Comparison of ENCODE assay signal across 17 cellular contexts in genomic region chr5:148146487-148146886, GRCh38. TPM values are rescaled to one million over a fixed set of nuclear protein-coding genes. Genes with fewer than 3 reads are reported as not detected.
DNase-seq lines count a peak whose midpoint lies in the region; ATAC-seq and TF ChIP-seq lines count a peak whose summit lies in the region.
"Had no signal": no experiment of that assay in that cellular context is flagged by ENCODE, and none has a peak within 500 bp of the region (broad histone marks: within the 10 kb centered on the region; RNA-seq: fewer than 3 reads in every experiment).

No MANE protein-coding gene starts in this region.

- H3K27ac ChIP-seq in colonic mucosa (peak overlapping the region; percentile 74), lower lobe of right lung (peak overlapping the region; percentile 62), transverse colon (peak overlapping the region; percentile 61 to 80 (median 72)), GM23338 (ENCODE audit: low read depth) (no peak overlapping the region)
- H3K27ac ChIP-seq: HL-60, SJCRH30 had no signal

- H3K4me3 ChIP-seq in Caco-2 (ENCODE audit: low read depth, low read length) (no peak overlapping the region), colonic mucosa (no peak overlapping the region), lower lobe of right lung (no peak overlapping the region), transverse colon (no peak overlapping the region), GM23338 (no peak overlapping the region)
- H3K4me3 ChIP-seq: SJCRH30 had no signal

- WGBS in transverse colon (ENCODE audit: low coverage in 1 of 2), 2 donors = 38 to 52% methylated on average over 1 of the region's 1 CpG

- H3K27me3 ChIP-seq in Caco-2 (replicated peaks; ENCODE audit: control insufficient read depth, insufficient read depth, low read length) (no peaks in the 10 kb centered on the region), colonic mucosa (no peaks in the 10 kb centered on the region), lower lobe of right lung (ENCODE audit: low read depth) (no peaks in the 10 kb centered on the region), transverse colon (no peaks in the 10 kb centered on the region), GM23338 (ENCODE audit: insufficient read depth) (no peaks in the 10 kb centered on the region)
- H3K27me3 ChIP-seq: SJCRH30 had no signal

- H3F3A ChIP-seq in GM23338 (replicated peaks; ENCODE audit: low read depth) = no peaks in the 10 kb centered on the region

- H3K9me2 ChIP-seq in GM23338 (ENCODE audit: insufficient read depth) = peaks cover 8% of the 10 kb centered on the region; the same call in 1 of the 2 replicates

- H3K4me3 Mint-ChIP-seq in Caco-2 (ENCODE audit: unreplicated experiment) = peak overlapping the region; percentile 57
- no peak overlapping the region for H3K4me3 Mint-ChIP-seq in GM23338
- H3K4me3 Mint-ChIP-seq: CD14-positive monocyte, HFFc6 had no signal

- H3K36me3 ChIP-seq in Caco-2 (ENCODE audit: control insufficient read depth, insufficient read depth, low read length) = no peaks in the 10 kb centered on the region; the same call in 1 of the 2 replicates
- H3K36me3 ChIP-seq in colonic mucosa = no peaks in the 10 kb centered on the region
- no peaks in the 10 kb centered on the region for H3K36me3 ChIP-seq in lower lobe of right lung
- H3K36me3 ChIP-seq in transverse colon = no peaks in the 10 kb centered on the region
- H3K36me3 ChIP-seq in GM23338 (ENCODE audit: insufficient read depth) = no peaks in the 10 kb centered on the region
- H3K36me3 ChIP-seq: SJCRH30 had no signal

- TSS peak; percentile 31 for BruUV-seq in Caco-2 (replicated peaks; lab: Mats Ljungman, UMichigan)

- H3K9me3 ChIP-seq in Caco-2 (no peaks in the 10 kb centered on the region), colonic mucosa (no peaks in the 10 kb centered on the region), lower lobe of right lung (no peaks in the 10 kb centered on the region), transverse colon (no peaks in the 10 kb centered on the region)
- H3K9me3 ChIP-seq: SJCRH30 had no signal

- H3K4me1 ChIP-seq in Caco-2 (peaks cover 53% of the 10 kb centered on the region), colonic mucosa (peaks cover 3% of the 10 kb centered on the region), lower lobe of right lung (peaks cover 23% of the 10 kb centered on the region), transverse colon (peaks cover 0 to 36% (median 14%) of the 10 kb centered on the region in 4 donors), GM23338 (ENCODE audit: insufficient read depth) (peaks cover 5% of the 10 kb centered on the region; the same call in 1 of the 2 replicates)
- H3K4me1 ChIP-seq: SJCRH30 had no signal

- DNase-seq in Caco-2 (peak in 1 of 2 experiments; percentile 7), colonic mucosa (peak; percentile 27), lower lobe of right lung (no peak), transverse colon (no peak), globus pallidus (ENCODE audit: low spot score) (no peak), GM23338 (ENCODE audit: low spot score) (no peak), cerebellum (ENCODE audit: low spot score) (no peak)
- DNase-seq: COR-L47, GF-D8, HFFc6, KBM-7 had no signal

- peaks cover 44% of the 10 kb centered on the region for H3K4me1 Mint-ChIP-seq in Caco-2 (ENCODE audit: low read depth, unreplicated experiment)
- H3K4me1 Mint-ChIP-seq in GM23338 = no peaks in the 10 kb centered on the region
- H3K4me1 Mint-ChIP-seq: CD14-positive monocyte had no signal

- ATAC-seq in lower lobe of right lung (no peak), GM23338 (no peak), GM21390 (IDR thresholded peaks at IDR 0.05; ENCODE audit: unreplicated experiment) (no peak)

- H4K20me1 ChIP-seq in GM23338 (replicated peaks; ENCODE audit: insufficient read depth) = no peaks in the 10 kb centered on the region

- H3K36me3 Mint-ChIP-seq in Caco-2 (ENCODE audit: insufficient read depth, unreplicated experiment) (peaks cover 6% of the 10 kb centered on the region), GM23338 (ENCODE audit: low read depth) (no peaks in the 10 kb centered on the region)
- H3K36me3 Mint-ChIP-seq: CD14-positive monocyte had no signal

- peak overlapping the region; percentile 90 for H3K27ac Mint-ChIP-seq in Caco-2 (ENCODE audit: unreplicated experiment)
- no peak overlapping the region for H3K27ac Mint-ChIP-seq in GM23338
- H3K27ac Mint-ChIP-seq: CD14-positive monocyte, HFFc6 had no signal

- H3K79me2 ChIP-seq in GM23338 (replicated peaks; ENCODE audit: insufficient read depth) = no peaks in the 10 kb centered on the region

- CTCF ChIA-PET in Caco-2 (lab: Charles Lee) = interaction anchor here (0.6 to 0.8 kb wide), 3 partner anchors 8 to 20 kb away, joined by 3 to 4 read pairs (median 4); no protein-coding TSS in a partner anchor

- POLR2A ChIA-PET in Caco-2 (lab: Charles Lee) = interaction anchor here (0.6 kb wide), 1 partner anchor 308 kb away, joined by 3 read pairs; no protein-coding TSS in a partner anchor

- no peak overlapping the region for H2AFZ ChIP-seq in GM23338

- no peak for TF ChIP-seq EP300 in transverse colon (IDR thresholded peaks at IDR 0.05; ENCODE audit: low read depth)

- TF ChIP-seq CTCF in Caco-2 (IDR thresholded peaks at IDR 0.05; ENCODE audit: insufficient read depth in 1 of 2, low read depth in 1 of 2, low read length in 1 of 2, severe bottlenecking in 1 of 2, unreplicated experiment in 1 of 2) (no peak), colonic mucosa (IDR thresholded peaks at IDR 0.05) (no peak), lower lobe of right lung (IDR thresholded peaks at IDR 0.05) (no peak), transverse colon (IDR thresholded peaks at IDR 0.05) (no peak), GM23338 (conservative IDR thresholded peaks at IDR 0.05; ENCODE audit: low read depth in 2 of 2) (no peak)

- no peaks in the 10 kb centered on the region for H3K27me3 Mint-ChIP-seq in Caco-2 (ENCODE audit: insufficient read depth, unreplicated experiment)
- no peaks in the 10 kb centered on the region for H3K27me3 Mint-ChIP-seq in GM23338 (ENCODE audit: insufficient read depth, low read depth, poor library complexity)

- TF ChIP-seq POLR2A in transverse colon (IDR thresholded peaks at IDR 0.05) = no peak

- H3K9me3 Mint-ChIP-seq in Caco-2 (ENCODE audit: unreplicated experiment) (peaks cover 21% of the 10 kb centered on the region), GM23338 (no peaks in the 10 kb centered on the region; the same call in 2 of the 3 replicates)
- H3K9me3 Mint-ChIP-seq: CD14-positive monocyte had no signal

- in situ Hi-C loops in transverse colon (cut with MboI; ENCODE audit: low pct_ligation_motif_present in 1 of 4, low pct_unique_long_range_greater_than_20kb in 1 of 4, low sequenced_read_pairs in 3 of 4) = no loop called here

- no peak overlapping the region for H3K9ac ChIP-seq in colonic mucosa (ENCODE audit: low read depth in 2 of 2, low read length in 2 of 2)

- intact Hi-C loops in Caco-2 (cut with micrococcal nuclease; ENCODE audit: unreplicated experiment) = loop anchor here (1.0 to 2.0 kb wide), 5 partner anchors 11 to 308 kb away; partner anchors contain the start of gene FBXO38
- intact Hi-C loops in colonic mucosa (cut with DNase I) = no loop called here
- intact Hi-C loops in lower lobe of right lung (cut with DNase I) = no loop called here
- intact Hi-C loops in transverse colon (cut with DNase I; ENCODE audit: low total_unique reads) = no loop called here

- H3K4me2 ChIP-seq in GM23338 = no peak overlapping the region

TF ChIP-seq in GM23338, 12 proteins besides CTCF, POLR2A, EP300 and RAD21:
- TF ChIP-seq POLR2AphosphoS5 (IDR thresholded peaks at IDR 0.05; ENCODE audit: low read depth) = no peak
- TF ChIP-seq EZH2 (IDR thresholded peaks at IDR 0.05; ENCODE audit: low read depth, unreplicated experiment) = no peak
- TF ChIP-seq CREB1 (CRISPR knock-in tag; IDR thresholded peaks at IDR 0.05; ENCODE audit: low read depth) = no peak

RNA-seq across cellular contexts. Expression of gene SPINK14, which starts 21.9 kb away (rescaled TPM):
- total RNA-seq in Caco-2 (2022) (not detected in 2 replicates), colonic mucosa (not detected), lower lobe of right lung (not detected), transverse colon (not detected), cerebellum (not detected)
- total RNA-seq in GM23338 (2014; rRNA removed; shearing (Covaris generic)) = not detected in 2 replicates
- polyA plus RNA-seq in GM23338 (2016; fragmentation: Nextera tagmentation; extraction: Ambion mirVana) = not detected in 2 replicates
- total RNA-seq: H1, HFFc6, M059J, SJCRH30 had no signal
- polyA plus RNA-seq: CD14-positive monocyte, H1 had no signal

RNA-seq across cellular contexts. Expression of gene SPINK6, which starts 56.4 kb away (rescaled TPM):
- total RNA-seq in Caco-2 (2022) (not detected in 2 replicates), colonic mucosa (under 1 TPM in 1 of 2 donors, not detected in 1; 0.45 TPM), lower lobe of right lung (not detected), transverse colon (not detected), cerebellum (not detected)
- not detected in 2 replicates for total RNA-seq in GM23338 (2014; rRNA removed; shearing (Covaris generic))
- polyA plus RNA-seq in GM23338 (2016; fragmentation: Nextera tagmentation; extraction: Ambion mirVana) = 0.53 TPM in 1 of 2 replicates, not detected in the other
- total RNA-seq: H1, HFFc6, M059J, SJCRH30 had no signal
- polyA plus RNA-seq: CD14-positive monocyte, H1 had no signal
